ENCODE assay signal across 8 cellular contexts in genomic region chr3:11655188-11655928, GRCh38. TPM values are rescaled to one million over a fixed set of nuclear protein-coding genes. Genes with fewer than 3 reads are reported as not detected.
DNase-seq lines count a peak whose midpoint lies in the region; ATAC-seq and TF ChIP-seq lines count a peak whose summit lies in the region.

No MANE protein-coding gene starts in this region.

- intact Hi-C loops in posterior cingulate gyrus (cut with DNase I) = loop anchor here (10.0 kb wide), 2 partner anchors 149 to 179 kb away; no protein-coding TSS in a partner anchor

- H3K27me3 ChIP-seq in gastroesophageal sphincter = no peaks in the 10 kb centered on the region

- peaks cover 0 to 29% (median 0%) of the 10 kb centered on the region in 3 donors for H3K4me1 ChIP-seq in gastroesophageal sphincter

- H3K4me3 Mint-ChIP-seq in central memory CD8-positive, alpha-beta T cell = no peak overlapping the region
- no peak overlapping the region for H3K4me3 Mint-ChIP-seq in progenitor cell of endocrine pancreas (ENCODE audit: low read depth)

- TF ChIP-seq CTCF in NB4 (IDR thresholded peaks at IDR 0.05; ENCODE audit: low read depth, low read length) (peak; percentile 26), progenitor cell of endocrine pancreas (IDR thresholded peaks at IDR 0.05; ENCODE audit: unreplicated experiment) (peak; percentile 47), gastroesophageal sphincter (IDR thresholded peaks at IDR 0.05) (peak in 1 of 4 experiments; percentile 21)

- TF ChIP-seq EP300 in gastroesophageal sphincter (IDR thresholded peaks at IDR 0.05) = no peak

- TF ChIP-seq POLR2A in NB4 (IDR thresholded peaks at IDR 0.05; ENCODE audit: extremely low read depth, insufficient read length) = no peak
- no peak for TF ChIP-seq POLR2A in gastroesophageal sphincter (IDR thresholded peaks at IDR 0.05)

- peak overlapping the region; percentile 26 for H3K27ac Mint-ChIP-seq in central memory CD8-positive, alpha-beta T cell (ENCODE audit: low read depth)
- no peak overlapping the region for H3K27ac Mint-ChIP-seq in progenitor cell of endocrine pancreas

- peak; percentile 58 for DNase-seq in activated CD8-positive, alpha-beta memory T cell treated with anti-CD3 and anti-CD28 coated beads for 24 hours
- DNase-seq in activated CD8-positive, alpha-beta memory T cell treated with anti-CD3 and anti-CD28 coated beads, Interleukin-2, amount 50 U/mL, for 48 hours = no peak
- DNase-seq in NB4 (ENCODE audit: low read depth) (peak; percentile 46), progenitor cell of endocrine pancreas (ENCODE audit: low spot score, unreplicated experiment) (no peak), posterior cingulate gyrus (no peak)
- DNase-seq in central memory CD8-positive, alpha-beta T cell (ENCODE audit: low spot score in 2 of 2) = no peak

- ATAC-seq in central memory CD8-positive, alpha-beta T cell (replicated peaks; ENCODE audit: extremely low read depth, poor library complexity, severe bottlenecking) = peak; percentile 28
- no peak for ATAC-seq in gastroesophageal sphincter
- ATAC-seq in GM21526 (IDR thresholded peaks at IDR 0.05; ENCODE audit: low FRiP score, unreplicated experiment) = no peak

- H3K36me3 ChIP-seq in gastroesophageal sphincter = no peaks in the 10 kb centered on the region

- 48 to 93% methylated on average over 4 to 12 of the region's 13 CpGs for WGBS in gastroesophageal sphincter (ENCODE audit: low coverage in 1 of 2), 2 donors

- H3K4me1 Mint-ChIP-seq in central memory CD8-positive, alpha-beta T cell = peaks cover 6% of the 10 kb centered on the region
- peaks cover 2% of the 10 kb centered on the region for H3K4me1 Mint-ChIP-seq in progenitor cell of endocrine pancreas (ENCODE audit: low read depth)

- H3K27ac ChIP-seq in gastroesophageal sphincter = no peak overlapping the region

- no peaks in the 10 kb centered on the region for H3K36me3 Mint-ChIP-seq in central memory CD8-positive, alpha-beta T cell (ENCODE audit: insufficient read depth)
- H3K36me3 Mint-ChIP-seq in progenitor cell of endocrine pancreas (ENCODE audit: insufficient read depth) = no peaks in the 10 kb centered on the region

- no peaks in the 10 kb centered on the region for H3K9me3 ChIP-seq in gastroesophageal sphincter

- H3K4me3 ChIP-seq in NB4 (ENCODE audit: low read depth, low read length) (no peak overlapping the region), gastroesophageal sphincter (no peak overlapping the region)

- H3K27me3 Mint-ChIP-seq in central memory CD8-positive, alpha-beta T cell = no peaks in the 10 kb centered on the region
- H3K27me3 Mint-ChIP-seq in progenitor cell of endocrine pancreas = no peaks in the 10 kb centered on the region

- H3K9me3 Mint-ChIP-seq in central memory CD8-positive, alpha-beta T cell = no peaks in the 10 kb centered on the region
- H3K9me3 Mint-ChIP-seq in progenitor cell of endocrine pancreas (ENCODE audit: low read depth) = no peaks in the 10 kb centered on the region

RNA-seq across cellular contexts. Expression of gene VGLL4, which starts 11.6 kb away (rescaled TPM):
- total RNA-seq in progenitor cell of endocrine pancreas (93.2 and 93.4 TPM in 2 replicates), gastroesophageal sphincter (100 to 1,000 TPM in 1 of 4 donors, 10 to 100 TPM in 3; 53.4 to 128 (median 58.2) TPM)

Comparison
In these comparisons a context has a peak if more than half of its experiments do, and no peak if none do; other contexts are left out.
1. DNase-seq: peak in activated CD8-positive, alpha-beta memory T cell treated with anti-CD3 and anti-CD28 coated beads for 24 hours (single experiment) and NB4 (single experiment); none in activated CD8-positive, alpha-beta memory T cell treated with anti-CD3 and anti-CD28 coated beads, Interleukin-2, amount 50 U/mL, for 48 hours (single experiment), central memory CD8-positive, alpha-beta T cell (0 of 2), progenitor cell of endocrine pancreas (single experiment) and posterior cingulate gyrus (0 of 10).